In the genomic region with DNA sequence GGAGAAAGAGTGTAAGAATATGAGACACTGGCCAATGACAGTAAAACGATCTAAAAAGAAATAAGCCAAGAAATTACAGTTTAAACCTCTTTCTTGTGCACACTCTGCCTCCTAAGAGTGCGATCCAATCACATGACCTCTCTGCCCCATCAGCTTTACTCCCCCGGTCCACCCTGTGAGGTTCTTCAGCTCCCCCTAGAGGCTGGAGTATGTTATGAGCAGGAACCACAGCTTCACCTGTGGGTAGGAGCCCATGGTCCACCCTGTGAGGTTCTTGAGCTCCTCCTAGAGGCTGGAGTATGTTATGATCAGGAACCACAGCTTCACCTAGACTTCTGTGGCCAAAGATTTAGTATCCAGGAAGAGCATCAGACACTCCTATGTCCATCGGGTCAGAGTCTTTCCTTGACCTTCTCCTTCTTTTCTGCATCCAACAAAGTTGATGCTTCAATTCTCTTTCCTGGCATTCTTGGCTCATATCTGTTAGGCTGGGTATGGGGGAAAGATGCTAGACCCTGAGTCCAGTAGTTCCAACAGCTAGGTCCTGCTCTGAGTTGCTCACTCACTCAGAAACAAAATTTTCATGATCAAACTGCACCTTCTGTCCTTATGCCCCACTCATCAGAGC, we compare ENCODE assay signal across 8 cellular contexts.
DNase-seq lines count a peak whose midpoint lies in the region; ATAC-seq and TF ChIP-seq lines count a peak whose summit lies in the region.

No MANE protein-coding gene starts in this region.

- peak; percentile 96 for ATAC-seq in GM19467 (IDR thresholded peaks at IDR 0.05; ENCODE audit: unreplicated experiment)
- ATAC-seq in HG03457 (IDR thresholded peaks at IDR 0.05; ENCODE audit: unreplicated experiment): peak; percentile 92
- ATAC-seq in activated B cell treated with CpG ODN at 0.5 μM for 24 hours (ENCODE audit: low read depth): peak; percentile 85
- peak; percentile 44 for ATAC-seq in omental fat pad (ENCODE audit: low FRiP score)

- POLR2A ChIA-PET in activated B cell treated with CpG ODN at 0.5 μM for 24 hours (lab: Charles Lee): no interaction called here

- CTCF ChIA-PET in activated B cell treated with CpG ODN at 0.5 μM for 24 hours (lab: Charles Lee): interaction anchor here (1.1 kb wide), 1 partner anchor 215 kb away, joined by 8 read pairs; no protein-coding TSS in a partner anchor

- H3K9me3 Mint-ChIP-seq in activated B cell treated with CpG ODN at 0.5 μM for 24 hours: no peaks in the 10 kb centered on the region

- DNase-seq in DMS79 treated with DMSO at 0.1 percent for 48 hours (lab: John Stamatoyannopoulos, UW) (peak; percentile 15), NCI-H345 (lab: John Stamatoyannopoulos, UW) (peak; percentile 84), activated B cell treated with CpG ODN at 0.5 μM for 24 hours (no peak), fibroblast of peridontal ligament (ENCODE audit: extremely low read depth) (peak; percentile 51), omental fat pad (ENCODE audit: low spot score) (no peak), T-helper 9 cell (no peak)

- no peak overlapping the region for H3K4me3 Mint-ChIP-seq in activated B cell treated with CpG ODN at 0.5 μM for 24 hours

- no peaks in the 10 kb centered on the region for H3K4me1 Mint-ChIP-seq in activated B cell treated with CpG ODN at 0.5 μM for 24 hours

- no peak for TF ChIP-seq CTCF in activated B cell treated with CpG ODN at 0.5 μM for 24 hours (IDR thresholded peaks at IDR 0.05)
- peak in 1 of 3 donors; percentile 34 for TF ChIP-seq CTCF in omental fat pad (IDR thresholded peaks at IDR 0.05)

- H3K27ac Mint-ChIP-seq in activated B cell treated with CpG ODN at 0.5 μM for 24 hours: no peak overlapping the region

- H3K36me3 Mint-ChIP-seq in activated B cell treated with CpG ODN at 0.5 μM for 24 hours (ENCODE audit: low read depth): no peaks in the 10 kb centered on the region

- peaks cover 17% of the 10 kb centered on the region for H3K27me3 Mint-ChIP-seq in activated B cell treated with CpG ODN at 0.5 μM for 24 hours

- intact Hi-C loops in activated B cell treated with CpG ODN at 0.5 μM for 24 hours (cut with micrococcal nuclease): loop anchor here (1.0 kb wide), 1 partner anchor 215 kb away; no protein-coding TSS in a partner anchor

Comparison
In these comparisons a context has a peak if more than half of its experiments do, and no peak if none do; other contexts are left out.
1. DNase-seq: peak in DMS79 treated with DMSO at 0.1 percent for 48 hours (single experiment), NCI-H345 (single experiment) and fibroblast of peridontal ligament (single experiment); none in activated B cell treated with CpG ODN at 0.5 μM for 24 hours (single experiment), omental fat pad (single experiment) and T-helper 9 cell (single experiment).
2. ATAC-seq: peak in every context shown above with its lines; median percentile 96 in GM19467; 92 in HG03457; 85 in activated B cell treated with CpG ODN at 0.5 μM for 24 hours; 44 in omental fat pad.